ENCODE assay signal across 8 cellular contexts in genomic region chr1:197619008-197619640, GRCh38.
DNase-seq lines count a peak whose midpoint lies in the region; ATAC-seq, FAIRE-seq and TF ChIP-seq lines count a peak whose summit lies in the region.

No MANE protein-coding gene starts in this region.

- H3K27me3 ChIP-seq in uterus = no peaks in the 10 kb centered on the region

- intact Hi-C loops in uterus (cut with DNase I; ENCODE audit: low total_unique reads) = no loop called here

- DNase-seq in SIG-M5 treated with dmso at 0.1 percent for 504 hours (lab: John Stamatoyannopoulos, UW; ENCODE audit: unreplicated experiment) (peak; percentile 50), SIG-M5 (lab: John Stamatoyannopoulos, UW) (no peak), RKO (ENCODE audit: low spot score) (peak; percentile 47), frontal cortex (ENCODE audit: low spot score in 2 of 2) (no peak), uterus (no peak), inferior parietal cortex (ENCODE audit: extremely low spot score) (no peak), NCI-H2227 (lab: John Stamatoyannopoulos, UW; ENCODE audit: unreplicated experiment) (no peak)

- no peak for ATAC-seq in GM18873 (IDR thresholded peaks at IDR 0.05; ENCODE audit: low FRiP score, unreplicated experiment)

- H3K4me1 ChIP-seq in uterus = no peaks in the 10 kb centered on the region

- no peaks in the 10 kb centered on the region for H3K36me3 ChIP-seq in uterus

- TF ChIP-seq POLR2A in uterus (IDR thresholded peaks at IDR 0.05) = no peak

- H3K4me3 ChIP-seq in uterus = no peak overlapping the region

- FAIRE-seq in frontal cortex (lab: Jason Lieb, UNC) = peak; percentile 62

- H3K27ac ChIP-seq in uterus = no peak overlapping the region

- no peaks in the 10 kb centered on the region for H3K9me3 ChIP-seq in uterus

- peak in 3 of 4 experiments; percentile 18 to 30 (median 23) for TF ChIP-seq CTCF in uterus (IDR thresholded peaks at IDR 0.05)

Comparison
In these comparisons a context has a peak if more than half of its experiments do, and no peak if none do; other contexts are left out.
1. DNase-seq: peak in SIG-M5 treated with dmso at 0.1 percent for 504 hours (single experiment) and RKO (single experiment); none in SIG-M5 (single experiment), frontal cortex (0 of 2), uterus (0 of 2), inferior parietal cortex (single experiment) and NCI-H2227 (single experiment).